ENCODE assay signal across 1 cellular context in genomic region chr16:18803569-18804462, GRCh38.
TF ChIP-seq lines count a peak whose summit lies in the region.

No MANE protein-coding gene starts in this region.

TF ChIP-seq in HepG2, 621 proteins besides CTCF, POLR2A, EP300 and RAD21:
- 0 out of 2 replicates have a peak, but pooled peaks have one; percentile 31 for TF ChIP-seq ZMAT3 (CRISPR knock-in tag; conservative IDR thresholded peaks at IDR 0.05)
- no peak for TF ChIP-seq TBX3 (IDR thresholded peaks at IDR 0.05; ENCODE audit: borderline replicate concordance)
- no peak for TF ChIP-seq NFE2 (CRISPR knock-in tag; IDR thresholded peaks at IDR 0.05)
- 0 out of 2 replicates have a peak, but pooled peaks have one; percentile 61 for TF ChIP-seq ARID2 (CRISPR knock-in tag; IDR thresholded peaks at IDR 0.05; ENCODE audit: borderline replicate concordance)
- peak; percentile 50 for TF ChIP-seq RBM22 (optimal IDR thresholded peaks at IDR 0.05; ENCODE audit: low read length)
- 0 out of 2 replicates have a peak, but pooled peaks have one; percentile 64 for TF ChIP-seq THYN1 (CRISPR knock-in tag; IDR thresholded peaks at IDR 0.05; ENCODE audit: borderline replicate concordance, low read depth)
- TF ChIP-seq RNF2 (conservative IDR thresholded peaks at IDR 0.05; ENCODE audit: low read depth): no peak
- TF ChIP-seq, protein P1, sequence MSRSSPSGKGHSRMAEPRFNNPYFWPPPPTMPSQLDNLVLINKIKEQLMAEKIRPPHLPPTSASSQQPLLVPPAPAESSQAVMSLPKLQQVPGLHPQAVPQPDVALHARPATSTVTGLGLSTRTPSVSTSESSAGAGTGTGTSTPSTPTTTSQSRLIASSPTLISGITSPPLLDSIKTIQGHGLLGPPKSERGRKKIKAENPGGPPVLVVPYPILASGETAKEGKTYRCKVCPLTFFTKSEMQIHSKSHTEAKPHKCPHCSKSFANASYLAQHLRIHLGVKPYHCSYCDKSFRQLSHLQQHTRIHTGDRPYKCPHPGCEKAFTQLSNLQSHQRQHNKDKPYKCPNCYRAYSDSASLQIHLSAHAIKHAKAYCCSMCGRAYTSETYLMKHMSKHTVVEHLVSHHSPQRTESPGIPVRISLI (CRISPR knock-in tag; IDR thresholded peaks at IDR 0.05; ENCODE audit: borderline replicate concordance): 0 out of 2 replicates have a peak, but pooled peaks have one; percentile 35
